Comparison of ENCODE assay signal across 9 cellular contexts in the genomic region with DNA sequence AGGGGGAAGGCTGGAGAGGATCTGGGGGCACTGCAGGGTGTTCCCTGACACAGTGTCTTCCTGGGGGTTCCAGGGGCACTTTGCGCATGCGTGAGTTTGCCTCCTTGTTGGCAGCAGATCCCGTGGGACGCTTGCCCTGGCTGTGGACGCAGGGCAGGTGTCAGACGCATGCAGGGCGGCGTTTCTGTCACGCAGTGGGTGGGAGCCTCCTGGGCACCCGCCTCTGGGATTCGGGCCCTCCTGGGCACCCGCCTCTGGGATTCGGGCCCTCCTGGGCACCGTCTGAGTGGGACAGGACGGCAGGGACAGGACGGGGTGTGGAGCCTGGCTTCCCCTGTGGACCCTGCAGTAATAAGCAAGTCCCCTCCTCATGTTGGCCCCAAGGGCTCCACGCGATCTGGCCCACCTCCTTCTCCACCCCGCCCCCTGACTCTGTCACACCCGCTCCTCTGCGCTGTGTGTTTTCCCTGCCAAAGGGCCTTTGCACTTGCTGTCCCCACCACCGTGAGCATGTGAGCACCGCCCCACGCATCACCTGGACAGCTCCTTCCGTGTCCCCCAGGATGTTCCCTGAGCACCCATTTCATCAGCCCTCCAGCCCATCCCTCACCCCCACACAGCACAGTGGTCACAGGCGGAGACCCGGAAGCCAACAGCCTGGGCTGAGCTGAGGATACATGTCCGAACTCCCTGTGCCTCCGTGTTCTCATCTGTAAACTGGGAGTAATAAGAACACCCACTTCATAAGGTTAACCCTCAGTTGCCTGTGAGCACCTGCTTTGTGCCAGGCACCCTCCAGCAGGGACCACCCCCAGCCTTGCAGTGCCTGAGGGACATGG. TPM values are rescaled to one million over a fixed set of nuclear protein-coding genes. Genes with fewer than 3 reads are reported as not detected.
DNase-seq lines count a peak whose midpoint lies in the region; ATAC-seq, FAIRE-seq and TF ChIP-seq lines count a peak whose summit lies in the region.
"Had no signal": no experiment of that assay in that cellular context is flagged by ENCODE, and none has a peak within 500 bp of the region (broad histone marks: within the 10 kb centered on the region; RNA-seq: fewer than 3 reads in every experiment).

No MANE protein-coding gene starts in this region.

- TF ChIP-seq EP300 in A549 (IDR thresholded peaks at IDR 0.05): no peak

- peak overlapping the region; percentile 95 for H3K4me2 ChIP-seq in A549

- FAIRE-seq in A549 (lab: Jason Lieb, UNC): no peak

- CTCF ChIA-PET in A549 (lab: Yijun Ruan, JAX): interaction anchor here (0.6 to 1.6 kb wide), 5 partner anchors 12 to 729 kb away, joined by 3 read pairs; no protein-coding TSS in a partner anchor

- ATAC-seq in A549: peak; percentile 0 to 2; a peak in 2 of 6 replicates
- no peak for ATAC-seq in left colon
- no peak for ATAC-seq in GM21737 (IDR thresholded peaks at IDR 0.05; ENCODE audit: unreplicated experiment)
- ATAC-seq in GM21619 (IDR thresholded peaks at IDR 0.05; ENCODE audit: unreplicated experiment): no peak

- no peak; the same call in 1 of the 2 replicates for TF ChIP-seq POLR2A in A549 (IDR thresholded peaks at IDR 0.05; ENCODE audit: low read length)

- no peak for TF ChIP-seq CTCF in A549 (IDR thresholded peaks at IDR 0.05)

- no peak for TF ChIP-seq RAD21 in A549 (conservative IDR thresholded peaks at IDR 0.05 in 1 of 2, IDR thresholded peaks at IDR 0.05 in 1 of 2)

- H3K27ac ChIP-seq in A549: peak overlapping the region; percentile 89 to 91
- H3K27ac ChIP-seq in angular gyrus (ENCODE audit: low read depth, low read length): peak overlapping the region; percentile 6

- DNase-seq in A549 (ENCODE audit: low read depth in 1 of 2, low spot score in 1 of 2) (peak; percentile 83 to 84), H4 (ENCODE audit: low spot score) (peak; percentile 48), left colon (peak; percentile 54 to 56), MV-4-11 (lab: John Stamatoyannopoulos, UW) (no peak)
- DNase-seq in stimulated activated CD4-positive, alpha-beta T cell treated with anti-CD3 and anti-CD28 coated beads, Interleukin-12 subunit alpha, Interleukin-12 subunit beta, amount 100 ng/mL, for 4 hours: no peak
- DNase-seq: activated T-cell treated with anti-CD3 and anti-CD28 coated beads, Interleukin-2, amount 50 U/mL, for 48 hours had no signal

- H3K4me1 ChIP-seq in A549: peaks cover 31% of the 10 kb centered on the region

- POLR2A ChIA-PET in A549 (lab: Yijun Ruan, JAX): no interaction called here

- 25% methylated on average over 29 of the region's 29 CpGs for WGBS in A549 (ENCODE audit: missing lambda C conversion rate)

- intact Hi-C loops in left colon (cut with DNase I, micrococcal nuclease): no loop called here

- H3K4me3 ChIP-seq in A549: peak overlapping the region; percentile 91

- H3K9me3 ChIP-seq in A549: no peaks in the 10 kb centered on the region

TF ChIP-seq in A549, 52 proteins besides CTCF, POLR2A, EP300 and RAD21:
- TF ChIP-seq, protein P1, sequence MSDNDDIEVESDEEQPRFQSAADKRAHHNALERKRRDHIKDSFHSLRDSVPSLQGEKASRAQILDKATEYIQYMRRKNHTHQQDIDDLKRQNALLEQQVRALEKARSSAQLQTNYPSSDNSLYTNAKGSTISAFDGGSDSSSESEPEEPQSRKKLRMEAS (IDR thresholded peaks at IDR 0.05): peak; percentile 12; the same call in 1 of the 2 replicates
- TF ChIP-seq MAZ (IDR thresholded peaks at IDR 0.05; ENCODE audit: borderline replicate concordance, low read depth, low read length) (no peak), JUN (IDR thresholded peaks at IDR 0.05) (peak in 1 of 2 experiments; percentile 45; a peak in 1 of 5 replicates)

RNA-seq across cellular contexts. Expression of a gene that starts 4.4 kb away (rescaled TPM):
- polyA plus RNA-seq in A549 (2011; rRNA removed): 6.2 and 9.1 TPM in 2 replicates
- 19.6 and 30.3 TPM in 2 replicates for polyA plus RNA-seq in A549 (2012; cell fraction: cytosol; rRNA removed)
- polyA plus RNA-seq in A549 (2012; cell fraction: nucleus; rRNA removed): 44.1 and 63.4 TPM in 2 replicates
- 7.2 to 8.7 TPM (median 7.9 TPM) in 3 replicates for polyA plus RNA-seq in A549 (2017; fragmentation: RNase III; extraction: RNeasy Plus Mini Kit Qiagen cat#74134 plus additional on column Dnase treatment)
- polyA minus RNA-seq in A549 (2011; rRNA and poly(A)+ RNA removed): 3.6 and 3.7 TPM in 2 replicates
- total RNA-seq in H4 (2014; rRNA removed; shearing (Covaris generic)): 5.0 and 14.1 TPM in 2 replicates
- 1 to 10 TPM in 1 of 2 donors, under 1 TPM in 1; 0.76 to 1.6 TPM for total RNA-seq in left colon

Comparison
In these comparisons a context has a peak if more than half of its experiments do, and no peak if none do; other contexts are left out.
1. ATAC-seq: peak in A549 (2 of 2); none in left colon (single experiment), GM21737 (single experiment) and GM21619 (single experiment).
2. DNase-seq: peak in A549 (2 of 2), H4 (single experiment) and left colon (2 of 2); none in stimulated activated CD4-positive, alpha-beta T cell treated with anti-CD3 and anti-CD28 coated beads, Interleukin-12 subunit alpha, Interleukin-12 subunit beta, amount 100 ng/mL, for 4 hours (single experiment) and MV-4-11 (single experiment).